ENCODE assay signal across 1 cellular context in genomic region chr2:21386666-21387065, GRCh38.
"Had no signal": no experiment of that assay in that cellular context is flagged by ENCODE, and none has a peak within 500 bp of the region (broad histone marks: within the 10 kb centered on the region; RNA-seq: fewer than 3 reads in every experiment).

No MANE protein-coding gene starts in this region.

- H3K4me3 ChIP-seq: GM12878 had no signal

- ATAC-seq: GM12878 had no signal
